7 cellular contexts compared by ENCODE assay signal in the genomic region with DNA sequence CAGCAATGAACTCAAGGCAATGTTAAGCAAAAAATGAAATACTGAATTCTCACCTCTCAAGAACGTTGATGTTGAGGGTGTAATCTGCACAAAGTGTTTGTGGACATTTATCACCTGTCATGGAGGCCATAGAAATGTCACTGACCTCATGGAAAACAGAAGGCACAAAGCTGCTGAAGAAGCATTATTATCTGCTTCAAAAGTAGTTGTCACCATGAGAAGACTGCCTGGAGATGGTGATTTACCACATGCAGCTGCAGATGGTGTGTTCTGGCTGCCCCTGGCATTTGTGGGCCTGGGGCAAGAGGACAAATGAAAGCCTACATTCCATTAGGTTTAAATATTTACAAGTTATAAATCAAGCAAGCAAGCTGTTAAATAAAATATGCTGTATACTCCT.
"Had no signal": no experiment of that assay in that cellular context is flagged by ENCODE, and none has a peak within 500 bp of the region (broad histone marks: within the 10 kb centered on the region; RNA-seq: fewer than 3 reads in every experiment).

No MANE protein-coding gene starts in this region.

- DNase-seq: activated B cell treated with CpG ODN at 0.5 μM for 24 hours; activated CD8-positive, alpha-beta memory T cell treated with anti-CD3 and anti-CD28 coated beads for 24 hours; cortex of kidney; effector CD8-positive, alpha-beta T cell; mesendoderm; retina; thyroid gland had no signal
